ENCODE assay signal across 1 cellular context in genomic region chr20:34983995-34984735, GRCh38.
TF ChIP-seq lines count a peak whose summit lies in the region.

No MANE protein-coding gene starts in this region.

TF ChIP-seq in WTC11, 78 proteins besides CTCF, POLR2A, EP300 and RAD21 (continued from another document):
- TF ChIP-seq, protein P1, sequence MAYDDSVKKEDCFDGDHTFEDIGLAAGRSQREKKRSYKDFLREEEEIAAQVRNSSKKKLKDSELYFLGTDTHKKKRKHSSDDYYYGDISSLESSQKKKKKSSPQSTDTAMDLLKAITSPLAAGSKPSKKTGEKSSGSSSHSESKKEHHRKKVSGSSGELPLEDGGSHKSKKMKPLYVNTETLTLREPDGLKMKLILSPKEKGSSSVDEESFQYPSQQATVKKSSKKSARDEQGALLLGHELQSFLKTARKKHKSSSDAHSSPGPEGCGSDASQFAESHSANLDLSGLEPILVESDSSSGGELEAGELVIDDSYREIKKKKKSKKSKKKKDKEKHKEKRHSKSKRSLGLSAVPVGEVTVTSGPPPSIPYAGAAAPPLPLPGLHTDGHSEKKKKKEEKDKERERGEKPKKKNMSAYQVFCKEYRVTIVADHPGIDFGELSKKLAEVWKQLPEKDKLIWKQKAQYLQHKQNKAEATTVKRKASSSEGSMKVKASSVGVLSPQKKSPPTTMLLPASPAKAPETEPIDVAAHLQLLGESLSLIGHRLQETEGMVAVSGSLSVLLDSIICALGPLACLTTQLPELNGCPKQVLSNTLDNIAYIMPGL (CRISPR knock-in tag; IDR thresholded peaks at IDR 0.05): no peak
- peak; percentile 40; the same call in 1 of the 2 replicates for TF ChIP-seq ETV6 (CRISPR knock-in tag; IDR thresholded peaks at IDR 0.05)
- TF ChIP-seq SMAD3 (CRISPR knock-in tag; IDR thresholded peaks at IDR 0.05; ENCODE audit: borderline replicate concordance): no peak
- TF ChIP-seq, protein P2, sequence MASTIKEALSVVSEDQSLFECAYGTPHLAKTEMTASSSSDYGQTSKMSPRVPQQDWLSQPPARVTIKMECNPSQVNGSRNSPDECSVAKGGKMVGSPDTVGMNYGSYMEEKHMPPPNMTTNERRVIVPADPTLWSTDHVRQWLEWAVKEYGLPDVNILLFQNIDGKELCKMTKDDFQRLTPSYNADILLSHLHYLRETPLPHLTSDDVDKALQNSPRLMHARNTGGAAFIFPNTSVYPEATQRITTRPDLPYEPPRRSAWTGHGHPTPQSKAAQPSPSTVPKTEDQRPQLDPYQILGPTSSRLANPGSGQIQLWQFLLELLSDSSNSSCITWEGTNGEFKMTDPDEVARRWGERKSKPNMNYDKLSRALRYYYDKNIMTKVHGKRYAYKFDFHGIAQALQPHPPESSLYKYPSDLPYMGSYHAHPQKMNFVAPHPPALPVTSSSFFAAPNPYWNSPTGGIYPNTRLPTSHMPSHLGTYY (CRISPR knock-in tag; IDR thresholded peaks at IDR 0.05): no peak
- no peak for TF ChIP-seq SOX15 (CRISPR knock-in tag; IDR thresholded peaks at IDR 0.05)
